Comparison of ENCODE assay signal across 26 cellular contexts in the genomic region with DNA sequence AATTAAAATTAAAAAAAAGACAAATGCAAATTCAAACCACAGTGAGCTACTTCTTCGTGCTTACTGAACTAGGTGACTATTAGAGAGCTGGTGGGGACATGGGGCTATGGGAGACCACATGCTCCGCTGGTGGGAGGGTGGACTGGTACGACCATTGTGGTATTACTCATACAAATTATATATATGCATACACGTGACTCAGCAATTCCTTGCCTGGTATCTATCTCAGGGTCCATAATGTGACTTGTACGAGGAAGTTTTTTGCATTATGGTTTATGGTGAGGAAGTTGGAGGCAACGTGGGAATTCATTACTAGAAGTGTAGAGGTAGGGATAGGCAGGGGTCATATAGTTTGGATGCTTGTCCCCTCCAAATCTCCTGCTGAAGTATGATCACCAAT.
"Had no signal": no experiment of that assay in that cellular context is flagged by ENCODE, and none has a peak within 500 bp of the region (broad histone marks: within the 10 kb centered on the region; RNA-seq: fewer than 3 reads in every experiment).

No MANE protein-coding gene starts in this region.

- H3K4me3 ChIP-seq: colonic mucosa, esophagus squamous epithelium, gastrocnemius medialis, heart right ventricle, left lung, lower lobe of right lung, mucosa of descending colon had no signal

- H3K27me3 ChIP-seq: colonic mucosa, esophagus squamous epithelium, gastrocnemius medialis, left lung had no signal

- DNase-seq: colonic mucosa; effector CD8-positive, alpha-beta T cell; effector memory CD8-positive, alpha-beta T cell; endodermal cell; erythroblast; esophagus squamous epithelium; foreskin fibroblast; foreskin melanocyte; gastrocnemius medialis; glutamatergic neuron; head of caudate nucleus; heart right ventricle; hippocampal formation; left cardiac atrium; left lung; left ventricle myocardium superior; lower lobe of right lung; mesenchymal stem cell; mucosa of descending colon had no signal

- FAIRE-seq: endometrium, islet of Langerhans, keratinocyte had no signal

- H3K27ac ChIP-seq: colonic mucosa, epithelial cell of prostate, esophagus squamous epithelium, gastrocnemius medialis, heart right ventricle, left lung, lower lobe of right lung had no signal

- H3K9me3 Mint-ChIP-seq: endodermal cell, mesothelial cell of epicardium had no signal

- H3K9me3 ChIP-seq: colonic mucosa, esophagus squamous epithelium, gastrocnemius medialis, lower lobe of right lung had no signal

- H3K27me3 Mint-ChIP-seq: dendritic cell treated with granulocyte-macrophage colony-stimulating factor and Interleukin-4, amounts not matched to agents 40 ng/mL and 50 ng/mL, for 4 days; effector memory CD8-positive, alpha-beta T cell had no signal

- H3K4me1 ChIP-seq: colonic mucosa, esophagus squamous epithelium, gastrocnemius medialis, left lung, lower lobe of right lung had no signal

- ATAC-seq: effector memory CD8-positive, alpha-beta T cell; esophagus mucosa; gastrocnemius medialis; heart right ventricle; left cardiac atrium; left lung; left ventricle myocardium superior; lower lobe of right lung; mucosa of descending colon had no signal

- H3K4me1 Mint-ChIP-seq: endodermal cell, mesothelial cell of epicardium had no signal

- H3K4me3 Mint-ChIP-seq: dendritic cell treated with granulocyte-macrophage colony-stimulating factor and Interleukin-4, amounts not matched to agents 40 ng/mL and 50 ng/mL, for 4 days; effector memory CD8-positive, alpha-beta T cell; endodermal cell; mesothelial cell of epicardium had no signal

- H3K27ac Mint-ChIP-seq: dendritic cell treated with granulocyte-macrophage colony-stimulating factor and Interleukin-4, amounts not matched to agents 40 ng/mL and 50 ng/mL, for 4 days; effector memory CD8-positive, alpha-beta T cell; endodermal cell; mesothelial cell of epicardium had no signal

- H3K36me3 ChIP-seq: colonic mucosa, esophagus squamous epithelium, gastrocnemius medialis, heart right ventricle, left lung, lower lobe of right lung had no signal
